Comparison of ENCODE assay signal across 8 cellular contexts in genomic region chr10:67779455-67780205, GRCh38. TPM values are rescaled to one million over a fixed set of nuclear protein-coding genes. Genes with fewer than 3 reads are reported as not detected.
DNase-seq lines count a peak whose midpoint lies in the region; ATAC-seq, FAIRE-seq and TF ChIP-seq lines count a peak whose summit lies in the region.

No MANE protein-coding gene starts in this region.

- TF ChIP-seq POLR2A in HepG2 (IDR thresholded peaks at IDR 0.05; ENCODE audit: insufficient read depth in 1 of 2, low read depth in 2 of 2, low read length in 2 of 2): no peak

- WGBS in HepG2 (ENCODE audit: low lambda C conversion rate): 2% methylated on average over 4 of the region's 4 CpGs

- CTCF ChIA-PET in AG04450 (lab: Charles Lee): interaction anchor here (0.5 to 7.0 kb wide), 41 partner anchors 9 to 865 kb away, joined by 3 to 187 read pairs (median 4); partner anchors contain the start of gene CTNNA3
- CTCF ChIA-PET in HepG2 (lab: Yijun Ruan, JAX; ENCODE audit: low intra/inter-chr PET ratio, low total read pairs): interaction anchor here (1.2 to 4.8 kb wide), 3 partner anchors 9 to 114 kb away, joined by 3 to 58 read pairs (median 18); no protein-coding TSS in a partner anchor

- H3K9me3 ChIP-seq in AG04450 (ENCODE audit: control insufficient read depth, insufficient read depth, low read length) (no peaks in the 10 kb centered on the region), HepG2 (ENCODE audit: low read length) (no peaks in the 10 kb centered on the region)

- H3K9ac ChIP-seq in HepG2 (ENCODE audit: insufficient read depth, low read depth, low read length): no peak overlapping the region

- in situ Hi-C loops in HepG2 (cut with HindIII; ENCODE audit: extremely low pct_ligation_motif_present, low pct_unique_long_range_greater_than_20kb): loop anchor here (5.0 kb wide), 1 partner anchor 82 kb away; the partner anchor contains the start of gene CTNNA3

- no peaks in the 10 kb centered on the region for H3K36me3 ChIP-seq in HepG2 (replicated peaks in 1 of 2; ENCODE audit: control insufficient read depth in 1 of 2, insufficient read depth in 2 of 2, low read length in 2 of 2)

- peak; percentile 48 for ATAC-seq in GM18511 (IDR thresholded peaks at IDR 0.05; ENCODE audit: unreplicated experiment)
- peak; percentile 28 for ATAC-seq in HG03108 (IDR thresholded peaks at IDR 0.05; ENCODE audit: unreplicated experiment)
- peak; percentile 87 for ATAC-seq in HepG2

- H3K4me3 ChIP-seq in AG04450 (ENCODE audit: low read depth, low read length) (no peak overlapping the region), choroid plexus epithelial cell (ENCODE audit: low read depth, low read length) (no peak overlapping the region), HepG2 (replicated peaks in 1 of 3; ENCODE audit: insufficient read depth in 1 of 3, low read depth in 2 of 3, low read length in 3 of 3) (no peak overlapping the region)

- peak; percentile 75 for FAIRE-seq in HepG2 (lab: Jason Lieb, UNC)

- POLR2A ChIA-PET in AG04450 (lab: Yijun Ruan, JAX) (no interaction called here), HepG2 (lab: Yijun Ruan, JAX) (no interaction called here)

- DNase-seq in AG04450 (ENCODE audit: low read depth, low spot score): peak; percentile 73
- peak; percentile 32 for DNase-seq in NCI-H226
- DNase-seq in activated CD4-positive, CD25-positive, alpha-beta regulatory T cell treated with anti-CD3 and anti-CD28 coated beads, Interleukin-2, amount 50 U/mL, for 72 hours: peak; percentile 47
- DNase-seq in choroid plexus epithelial cell (ENCODE audit: low read depth): peak; percentile 94
- DNase-seq in HepG2 (ENCODE audit: low spot score): peak; percentile 73
- DNase-seq in stimulated activated CD4-positive, alpha-beta T cell treated with anti-CD3 and anti-CD28 coated beads, TNF-alpha, amount 100 ng/mL, for 4 hours (ENCODE audit: low read depth in 3 of 3): peak in 2 of 3 experiments; percentile 31 to 67

- TF ChIP-seq CTCF in AG04450 (IDR thresholded peaks at IDR 0.05; ENCODE audit: low read depth, low read length) (peak; percentile 82), choroid plexus epithelial cell (conservative IDR thresholded peaks at IDR 0.05; ENCODE audit: low read depth, low read length) (peak; percentile 83), HepG2 (CRISPR knock-in tag; IDR thresholded peaks at IDR 0.05) (peak; percentile 81)

- peak; percentile 73 for TF ChIP-seq RAD21 in HepG2 (CRISPR knock-in tag; IDR thresholded peaks at IDR 0.05)

- no TSS peak for BruUV-seq in HepG2 (replicated peaks; lab: Mats Ljungman, UMichigan)

- intact Hi-C loops in HepG2 (cut with micrococcal nuclease; ENCODE audit: unreplicated experiment): loop anchor here (1.0 to 5.0 kb wide), 4 partner anchors 82 to 523 kb away; no protein-coding TSS in a partner anchor

- H2AFZ ChIP-seq in HepG2 (ENCODE audit: low read length): no peak overlapping the region

- H3K4me1 ChIP-seq in HepG2 (ENCODE audit: insufficient read depth, low read length): peaks cover 17% of the 10 kb centered on the region

- TF ChIP-seq EP300 in HepG2 (IDR thresholded peaks at IDR 0.05; ENCODE audit: low read depth in 2 of 2, low read length in 2 of 2) (no peak), HepG2 (CRISPR knock-in tag; IDR thresholded peaks at IDR 0.05; ENCODE audit: borderline replicate concordance) (no peak)

- H3K79me2 ChIP-seq in HepG2 (ENCODE audit: insufficient read depth, low read length): no peaks in the 10 kb centered on the region

- H3K27ac ChIP-seq in AG04450 (ENCODE audit: low read depth, low read length): no peak overlapping the region
- no peak overlapping the region for H3K27ac ChIP-seq in HepG2 (ENCODE audit: extremely low read length, insufficient read depth, low read length)

- H4K20me1 ChIP-seq in HepG2 (ENCODE audit: insufficient read depth, low read length): no peaks in the 10 kb centered on the region

- no peak overlapping the region for H3K4me2 ChIP-seq in HepG2 (ENCODE audit: low read depth, low read length)

- no peaks in the 10 kb centered on the region for H3K27me3 ChIP-seq in AG04450 (ENCODE audit: control insufficient read depth, insufficient read depth, low read length)
- H3K27me3 ChIP-seq in HepG2 (ENCODE audit: control insufficient read depth in 1 of 2, insufficient read depth in 2 of 2, low read length in 2 of 2): 0 out of 5 replicates have a peak, but pooled peaks cover 0 to 6% of the 10 kb centered on the region in 2 experiments

TF ChIP-seq in HepG2, 621 proteins besides CTCF, POLR2A, EP300 and RAD21 (continues in another document):
- TF ChIP-seq ZNF687 (CRISPR knock-in tag; IDR thresholded peaks at IDR 0.05) (no peak), NFYB (CRISPR knock-in tag; IDR thresholded peaks at IDR 0.05) (no peak), THRA (CRISPR knock-in tag; IDR thresholded peaks at IDR 0.05; ENCODE audit: borderline replicate concordance) (no peak), ZMAT5 (CRISPR knock-in tag; IDR thresholded peaks at IDR 0.05; ENCODE audit: borderline replicate concordance, low read depth) (no peak), SMC3 (IDR thresholded peaks at IDR 0.05; ENCODE audit: low read length) (peak; percentile 77), BHLHE40 (IDR thresholded peaks at IDR 0.05; ENCODE audit: low read length) (peak; percentile 45), ZNF382 (CRISPR knock-in tag; IDR thresholded peaks at IDR 0.05; ENCODE audit: borderline replicate concordance) (no peak), KLF16 (CRISPR knock-in tag; IDR thresholded peaks at IDR 0.05) (0 out of 4 replicates have a peak, but pooled peaks of 1 of the 2 experiments have one; percentile 33)

RNA-seq across cellular contexts. Expression of gene DNAJC12, which starts 58.4 kb away (rescaled TPM):
- polyA plus RNA-seq in AG04450 (2011; rRNA removed): 6.2 and 8.3 TPM in 2 replicates
- polyA minus RNA-seq in AG04450 (2011; rRNA and poly(A)+ RNA removed): 0.74 and 1.7 TPM in 2 replicates
- 11.6 and 14.4 TPM in 2 replicates for total RNA-seq in HepG2 (2016; rRNA removed; fragmentation: Illumina TruSeq; extraction: Trizol)
- total RNA-seq in HepG2 (2016; cell fraction: cytosol; rRNA removed; fragmentation: Illumina TruSeq; extraction: Trizol; ENCODE audit: low read depth): 3.2 and 3.5 TPM in 2 replicates
- 10.7 and 18.0 TPM in 2 replicates for total RNA-seq in HepG2 (2016; cell fraction: insoluble cytoplasmic fraction; rRNA removed; fragmentation: Illumina TruSeq; extraction: Trizol)
- total RNA-seq in HepG2 (2016; cell fraction: membrane; rRNA removed; fragmentation: Illumina TruSeq; extraction: Trizol): 5.5 and 7.4 TPM in 2 replicates
- 4.7 and 5.1 TPM in 2 replicates for total RNA-seq in HepG2 (2016; cell fraction: nucleus; rRNA removed; fragmentation: Illumina TruSeq; extraction: Trizol)
- 42.6 and 43.9 TPM in 2 replicates for polyA plus RNA-seq in HepG2 (2011; rRNA removed)
- 21.0 and 40.0 TPM in 2 replicates for polyA plus RNA-seq in HepG2 (2011; cell fraction: cytosol; rRNA removed)
- 7.5 and 15.1 TPM in 2 replicates for polyA plus RNA-seq in HepG2 (2011; cell fraction: nucleus; rRNA removed)
- 81.9 and 82.1 TPM in 2 replicates for polyA plus RNA-seq in HepG2 (2012)
- polyA plus RNA-seq in HepG2 (2016; cell fraction: cytosol; fragmentation: Illumina TruSeq; extraction: Trizol; ENCODE audit: low read depth): 1.9 and 3.5 TPM in 2 replicates
- polyA plus RNA-seq in HepG2 (2016; cell fraction: insoluble cytoplasmic fraction; fragmentation: Illumina TruSeq; extraction: Trizol; ENCODE audit: low read depth): 13.4 and 19.0 TPM in 2 replicates
- 3.8 and 4.2 TPM in 2 replicates for polyA plus RNA-seq in HepG2 (2016; cell fraction: membrane; fragmentation: Illumina TruSeq; extraction: Trizol; ENCODE audit: low read depth)
- polyA plus RNA-seq in HepG2 (2016; cell fraction: nucleus; fragmentation: Illumina TruSeq; extraction: Trizol; ENCODE audit: insufficient read depth, low read depth): 5.6 and 5.8 TPM in 2 replicates
- polyA minus RNA-seq in HepG2 (2011; rRNA and poly(A)+ RNA removed; ENCODE audit: low replicate concordance): 2.8 and 6.8 TPM in 2 replicates
- polyA minus RNA-seq in HepG2 (2011; cell fraction: cytosol; rRNA and poly(A)+ RNA removed): 10.6 and 13.8 TPM in 2 replicates
- 10.3 and 17.5 TPM in 2 replicates for polyA minus RNA-seq in HepG2 (2011; cell fraction: nucleus; rRNA and poly(A)+ RNA removed)

Comparison
In these comparisons a context has a peak if more than half of its experiments do, and no peak if none do; other contexts are left out.
1. DNase-seq: peak in every context shown above with its lines; median percentile 94 in choroid plexus epithelial cell; 73 in AG04450; 73 in HepG2; 49 in stimulated activated CD4-positive, alpha-beta T cell treated with anti-CD3 and anti-CD28 coated beads, TNF-alpha, amount 100 ng/mL, for 4 hours; 47 in activated CD4-positive, CD25-positive, alpha-beta regulatory T cell treated with anti-CD3 and anti-CD28 coated beads, Interleukin-2, amount 50 U/mL, for 72 hours; 32 in NCI-H226.
2. ATAC-seq: peak in every context shown above with its lines; median percentile 87 in HepG2; 48 in GM18511; 28 in HG03108.